Comparison of ENCODE assay signal across 14 cellular contexts in genomic region chr5:167730121-167730520, GRCh38.
DNase-seq lines count a peak whose midpoint lies in the region; ATAC-seq, FAIRE-seq and TF ChIP-seq lines count a peak whose summit lies in the region.
"Had no signal": no experiment of that assay in that cellular context is flagged by ENCODE, and none has a peak within 500 bp of the region (broad histone marks: within the 10 kb centered on the region; RNA-seq: fewer than 3 reads in every experiment).

No MANE protein-coding gene starts in this region.

- TF ChIP-seq POLR2A in A549 (IDR thresholded peaks at IDR 0.05; ENCODE audit: low read length): no peak

- no peak for TF ChIP-seq EP300 in A549 (IDR thresholded peaks at IDR 0.05)

- H3K9me3 ChIP-seq in A549 (no peaks in the 10 kb centered on the region), iPS-15b (ENCODE audit: control insufficient read depth, insufficient read depth, low read length) (no peaks in the 10 kb centered on the region)

- H3K4me1 ChIP-seq in A549 (peaks cover 17% of the 10 kb centered on the region), iPS-15b (ENCODE audit: control insufficient read depth, insufficient read depth, low read length) (peaks cover 12% of the 10 kb centered on the region)

- peak; percentile 54 for FAIRE-seq in A549 (lab: Jason Lieb, UNC)

- peak overlapping the region; percentile 32 for H3K4me2 ChIP-seq in A549

- ATAC-seq in A549: peak; percentile 88 to 91

- intact Hi-C loops in activated naive CD4-positive, alpha-beta T cell treated with anti-CD3 and anti-CD28 coated beads for 36 hours (cut with micrococcal nuclease): no loop called here

- H3K36me3 Mint-ChIP-seq in activated naive CD4-positive, alpha-beta T cell treated with anti-CD3 and anti-CD28 coated beads for 36 hours (ENCODE audit: low read depth): no peaks in the 10 kb centered on the region

- peaks cover 2% of the 10 kb centered on the region for H3K27me3 Mint-ChIP-seq in activated naive CD4-positive, alpha-beta T cell treated with anti-CD3 and anti-CD28 coated beads for 36 hours (ENCODE audit: low read depth)
- H3K27me3 Mint-ChIP-seq: B cell, progenitor cell of endocrine pancreas had no signal

- no peaks in the 10 kb centered on the region for H3K36me3 ChIP-seq in iPS-15b (ENCODE audit: control insufficient read depth, insufficient read depth, low read length)

- H3K9ac ChIP-seq in iPS-15b (ENCODE audit: low read depth, low read length): peak overlapping the region; percentile 3

- DNase-seq in A549 (ENCODE audit: low read depth in 1 of 2, low spot score in 1 of 2): peak; percentile 36 to 40
- DNase-seq in HPDE6-E6E7 (ENCODE audit: extremely low spot score): peak; percentile 89
- peak; percentile 60 for DNase-seq in amniotic stem cell (lab: John Stamatoyannopoulos, UW)
- no peak for DNase-seq in NCI-H526 treated with DMSO at 0.1 percent for 48 hours (lab: John Stamatoyannopoulos, UW)
- DNase-seq in SHP77 treated with DMSO at 0.1 percent for 48 hours (lab: John Stamatoyannopoulos, UW): no peak
- no peak for DNase-seq in activated naive CD4-positive, alpha-beta T cell treated with anti-CD3 and anti-CD28 coated beads for 36 hours
- no peak for DNase-seq in pons (ENCODE audit: low spot score)
- DNase-seq: activated CD4-positive, alpha-beta T cell treated with anti-CD3 and anti-CD28 coated beads for 4 hours; cerebellar nuclear complex; NCI-H774; substantia nigra had no signal

- TF ChIP-seq RAD21 in A549 (conservative IDR thresholded peaks at IDR 0.05 in 1 of 2, IDR thresholded peaks at IDR 0.05 in 1 of 2): no peak; a peak in 1 of 5 replicates

- peak overlapping the region in 1 of 2 experiments; percentile 57; a peak in 2 of 6 replicates for H3K27ac ChIP-seq in A549

- no peaks in the 10 kb centered on the region for H3K27me3 ChIP-seq in iPS-15b (ENCODE audit: control insufficient read depth, insufficient read depth, low read length)

- CTCF ChIA-PET in A549 (lab: Yijun Ruan, JAX): no interaction called here
- CTCF ChIA-PET in activated naive CD4-positive, alpha-beta T cell treated with anti-CD3 and anti-CD28 coated beads for 36 hours (lab: Charles Lee): no interaction called here

- POLR2A ChIA-PET in A549 (lab: Yijun Ruan, JAX): interaction anchor here (0.6 kb wide), 1 partner anchor 31 kb away, joined by 3 read pairs; no protein-coding TSS in a partner anchor

- no peak overlapping the region for H3K4me3 Mint-ChIP-seq in activated naive CD4-positive, alpha-beta T cell treated with anti-CD3 and anti-CD28 coated beads for 36 hours
- H3K4me3 Mint-ChIP-seq: B cell had no signal

- no peak for TF ChIP-seq CTCF in A549 (IDR thresholded peaks at IDR 0.05)

- H3K27ac Mint-ChIP-seq in activated naive CD4-positive, alpha-beta T cell treated with anti-CD3 and anti-CD28 coated beads for 36 hours: no peak overlapping the region
- H3K27ac Mint-ChIP-seq: B cell, progenitor cell of endocrine pancreas had no signal

- no peaks in the 10 kb centered on the region for H3K4me1 Mint-ChIP-seq in activated naive CD4-positive, alpha-beta T cell treated with anti-CD3 and anti-CD28 coated beads for 36 hours (ENCODE audit: low read depth)
- H3K4me1 Mint-ChIP-seq: B cell had no signal

- 47% methylated on average over 3 of the region's 3 CpGs for WGBS in A549 (ENCODE audit: missing lambda C conversion rate)

- no peaks in the 10 kb centered on the region for H3K9me3 Mint-ChIP-seq in activated naive CD4-positive, alpha-beta T cell treated with anti-CD3 and anti-CD28 coated beads for 36 hours

- H3K4me3 ChIP-seq in A549: no peak overlapping the region
- no peak overlapping the region for H3K4me3 ChIP-seq in iPS-15b (ENCODE audit: low read depth, low read length)

TF ChIP-seq in A549, 52 proteins besides CTCF, POLR2A, EP300 and RAD21:
- TF ChIP-seq MAX (IDR thresholded peaks at IDR 0.05) (0 out of 2 replicates have a peak, but pooled peaks have one; percentile 23), FOSL2 (IDR thresholded peaks at IDR 0.05) (0 out of 2 replicates have a peak, but pooled peaks have one; percentile 15), FOSL2 (CRISPR knock-in tag; IDR thresholded peaks at IDR 0.05) (peak; percentile 80), ZC3H11A (IDR thresholded peaks at IDR 0.05) (no peak), CEBPB (IDR thresholded peaks at IDR 0.05) (peak; percentile 14 to 78; a peak in 3 of 4 replicates), JUNB (IDR thresholded peaks at IDR 0.05) (peak; percentile 71)
TF ChIP-seq in A549: peak in this region for 4.

Comparison
In these comparisons a context has a peak if more than half of its experiments do, and no peak if none do; other contexts are left out.
1. DNase-seq: peak in A549 (2 of 2), HPDE6-E6E7 (single experiment) and amniotic stem cell (single experiment); none in NCI-H526 treated with DMSO at 0.1 percent for 48 hours (single experiment), SHP77 treated with DMSO at 0.1 percent for 48 hours (single experiment), activated naive CD4-positive, alpha-beta T cell treated with anti-CD3 and anti-CD28 coated beads for 36 hours (single experiment) and pons (single experiment).